Comparison of ENCODE assay signal across 25 cellular contexts in genomic region chr1:228873714-228874113, GRCh38.
DNase-seq lines count a peak whose midpoint lies in the region; ATAC-seq, FAIRE-seq and TF ChIP-seq lines count a peak whose summit lies in the region.
"Had no signal": no experiment of that assay in that cellular context is flagged by ENCODE, and none has a peak within 500 bp of the region (broad histone marks: within the 10 kb centered on the region; RNA-seq: fewer than 3 reads in every experiment).

No MANE protein-coding gene starts in this region.

- DNase-seq in SK-N-SH: no peak
- no peak for DNase-seq in astrocyte (ENCODE audit: low read depth)
- no peak for DNase-seq in trophoblast cell
- peak; percentile 8 for DNase-seq in ureter (ENCODE audit: low spot score)
- no peak for DNase-seq in iPS-NIHi11 (ENCODE audit: low spot score)
- no peak for DNase-seq in stomach
- DNase-seq: ACHN, Calu3, GF-D8, HCEC 1CT, IMR-90, KG1, MG63, NCI-H1694, NCI-H2029 treated with DMSO at 0.1 percent for 48 hours, NCI-H2227 treated with DMSO at 0.1 percent for 48 hours, NCI-H526 treated with DMSO at 0.1 percent for 48 hours, Right ventricle myocardium superior, RPMI8226 had no signal

- no peak for FAIRE-seq in astrocyte (lab: Jason Lieb, UNC)
- FAIRE-seq: GM12891, H1 had no signal

- no peaks in the 10 kb centered on the region for H3K9me2 ChIP-seq in SK-N-SH

- H3K4me3 ChIP-seq in SK-N-SH (ENCODE audit: low read depth in 2 of 2, low read length in 1 of 2) (no peak overlapping the region), astrocyte (ENCODE audit: insufficient read depth, low read depth, low read length) (no peak overlapping the region), trophoblast cell (ENCODE audit: low read depth, low read length) (no peak overlapping the region), stomach (no peak overlapping the region)
- H3K4me3 ChIP-seq: MG63, SJSA1 had no signal

- ATAC-seq in SK-N-SH treated with all-trans-retinoic acid at 6 μM for 48 hours (peak; percentile 57), HG02610 (IDR thresholded peaks at IDR 0.05; ENCODE audit: unreplicated experiment) (no peak)

- intact Hi-C loops in stomach (cut with DNase I; ENCODE audit: low total_unique reads): no loop called here

- H3K4me1 Mint-ChIP-seq in astrocyte (ENCODE audit: low read depth, unreplicated experiment): no peaks in the 10 kb centered on the region

- peaks cover 27% of the 10 kb centered on the region for H3K27me3 Mint-ChIP-seq in astrocyte (ENCODE audit: low read depth, unreplicated experiment)

- peaks cover 0 to 26% of the 10 kb centered on the region in 2 experiments; a peak in 1 of 4 replicates for H3K4me1 ChIP-seq in SK-N-SH (ENCODE audit: control insufficient read depth in 1 of 2, insufficient read depth in 2 of 2, low read depth in 1 of 2, low read length in 1 of 2)
- no peaks in the 10 kb centered on the region for H3K4me1 ChIP-seq in astrocyte (ENCODE audit: insufficient read depth, low read length)
- peaks cover 17 to 20% of the 10 kb centered on the region in 2 experiments for H3K4me1 ChIP-seq in trophoblast cell (ENCODE audit: control insufficient read depth in 1 of 2, insufficient read depth in 2 of 2, low read length in 2 of 2)
- peaks cover 0 to 4% (median 0%) of the 10 kb centered on the region in 4 donors for H3K4me1 ChIP-seq in stomach

- no peak overlapping the region for H2AK5ac ChIP-seq in trophoblast cell (ENCODE audit: low read length)

- no peaks in the 10 kb centered on the region for H3K79me2 ChIP-seq in SK-N-SH (ENCODE audit: insufficient read depth)
- H3K79me2 ChIP-seq in astrocyte (ENCODE audit: insufficient read depth, low read length): no peaks in the 10 kb centered on the region
- H3K79me2 ChIP-seq in trophoblast cell (ENCODE audit: control insufficient read depth, insufficient read depth, low read length, poor library complexity): no peaks in the 10 kb centered on the region

- no peak overlapping the region for H4K12ac ChIP-seq in trophoblast cell (ENCODE audit: low read depth, low read length)

- H3K9me3 ChIP-seq in SK-N-SH: no peaks in the 10 kb centered on the region
- no peaks in the 10 kb centered on the region for H3K9me3 ChIP-seq in astrocyte (ENCODE audit: insufficient read depth, low read depth, low read length)
- H3K9me3 ChIP-seq in trophoblast cell (ENCODE audit: insufficient read depth, low read depth, low read length): no peaks in the 10 kb centered on the region
- H3K9me3 ChIP-seq in stomach: no peaks in the 10 kb centered on the region
- H3K9me3 ChIP-seq: MG63, SJSA1 had no signal

- no peak for TF ChIP-seq POLR2A in stomach (IDR thresholded peaks at IDR 0.05)

- no peaks in the 10 kb centered on the region for H3K9me3 Mint-ChIP-seq in astrocyte (ENCODE audit: unreplicated experiment)

- H3K27ac ChIP-seq in SK-N-SH (ENCODE audit: low read depth in 2 of 2, low read length in 1 of 2) (no peak overlapping the region), astrocyte (ENCODE audit: low read depth, low read length) (no peak overlapping the region), trophoblast cell (ENCODE audit: low read depth, low read length) (peak overlapping the region; percentile 66), stomach (no peak overlapping the region)
- H3K27ac ChIP-seq: 22Rv1, SJSA1 had no signal

- H3K36me3 ChIP-seq in SK-N-SH (replicated peaks in 1 of 2; ENCODE audit: control insufficient read depth in 1 of 2, insufficient read depth in 2 of 2, low read length in 1 of 2) (no peaks in the 10 kb centered on the region), astrocyte (ENCODE audit: insufficient read depth, low read length) (no peaks in the 10 kb centered on the region), trophoblast cell (ENCODE audit: control insufficient read depth in 1 of 2, insufficient read depth in 2 of 2, low read length in 2 of 2) (no peaks in the 10 kb centered on the region), stomach (no peaks in the 10 kb centered on the region)
- H3K36me3 ChIP-seq: MG63, SJSA1 had no signal

- peaks cover 13% of the 10 kb centered on the region for H3K79me1 ChIP-seq in trophoblast cell (ENCODE audit: low read length)

- no peak overlapping the region for H3K9ac ChIP-seq in SK-N-SH
- no peak overlapping the region for H3K9ac ChIP-seq in astrocyte (ENCODE audit: low read length)
- H3K9ac ChIP-seq in trophoblast cell (ENCODE audit: low read length): no peak overlapping the region

- H4K91ac ChIP-seq in trophoblast cell (ENCODE audit: low read depth, low read length): peak overlapping the region; percentile 89

- H3K4me2 ChIP-seq in SK-N-SH (no peak overlapping the region), astrocyte (ENCODE audit: low read length) (no peak overlapping the region), trophoblast cell (ENCODE audit: low read length) (no peak overlapping the region)

- H4K8ac ChIP-seq in trophoblast cell (ENCODE audit: low read depth, low read length): peak overlapping the region; percentile 17

- H4K20me1 ChIP-seq in SK-N-SH (ENCODE audit: insufficient read depth): no peaks in the 10 kb centered on the region
- H4K20me1 ChIP-seq in astrocyte (ENCODE audit: insufficient read depth, low read length): no peaks in the 10 kb centered on the region

- CTCF ChIA-PET in SK-N-SH (lab: Yijun Ruan, JAX): interaction anchor here (0.8 to 2.4 kb wide), 2 partner anchors 9 to 138 kb away, joined by 4 to 6 read pairs; partner anchors contain the start of gene RHOU

- H3K27me3 ChIP-seq in SK-N-SH (ENCODE audit: insufficient read depth) (no peaks in the 10 kb centered on the region), astrocyte (ENCODE audit: insufficient read depth, low read length) (peaks cover 23% of the 10 kb centered on the region), trophoblast cell (ENCODE audit: insufficient read depth, low read length) (no peaks in the 10 kb centered on the region), stomach (no peaks in the 10 kb centered on the region)
- H3K27me3 ChIP-seq: MG63, SJSA1 had no signal

- WGBS in SK-N-SH (ENCODE audit: low lambda C conversion rate): 47% methylated on average over 3 of the region's 3 CpGs
- no CpG with 5 or more reads among the region's 3 CpGs for WGBS in trophoblast cell (ENCODE audit: extremely low coverage, insufficient coverage, insufficient read length)
- WGBS in stomach, 5 donors: 80 to 90% (median 86%) methylated on average over 3 of the region's 3 CpGs

- TF ChIP-seq EP300 in SK-N-SH (IDR thresholded peaks at IDR 0.05; ENCODE audit: borderline replicate concordance in 1 of 2, low read depth in 1 of 2, low read length in 1 of 2) (no peak), stomach (IDR thresholded peaks at IDR 0.05) (no peak)

- H2AFZ ChIP-seq in SK-N-SH (ENCODE audit: low read depth): no peak overlapping the region
- no peak overlapping the region for H2AFZ ChIP-seq in astrocyte (ENCODE audit: low read depth, low read length)
- H2AFZ ChIP-seq in trophoblast cell (ENCODE audit: insufficient read depth, low read length, poor library complexity): no peak overlapping the region

- no peak overlapping the region for H3K14ac ChIP-seq in trophoblast cell (ENCODE audit: low read length)

- no peak overlapping the region for H3K18ac ChIP-seq in trophoblast cell (ENCODE audit: low read length)

- H3F3A ChIP-seq in SK-N-SH (replicated peaks; ENCODE audit: insufficient read depth): no peaks in the 10 kb centered on the region

- peak overlapping the region; percentile 92 for H2BK120ac ChIP-seq in trophoblast cell (ENCODE audit: insufficient read depth, low read length, poor library complexity)

- H3K4ac ChIP-seq in trophoblast cell (ENCODE audit: low read depth, low read length): no peak overlapping the region

- POLR2A ChIA-PET in SK-N-SH (lab: Yijun Ruan, JAX): no interaction called here

- TF ChIP-seq RAD21 in SK-N-SH (IDR thresholded peaks at IDR 0.05; ENCODE audit: low read length): no peak

- H3K36me3 Mint-ChIP-seq in astrocyte (ENCODE audit: low read depth, unreplicated experiment): no peaks in the 10 kb centered on the region

- TF ChIP-seq CTCF in SK-N-SH (IDR thresholded peaks at IDR 0.05): no peak
- no peak for TF ChIP-seq CTCF in astrocyte (IDR thresholded peaks at IDR 0.05; ENCODE audit: insufficient read depth, low read depth, low read length)
- no peak for TF ChIP-seq CTCF in stomach (IDR thresholded peaks at IDR 0.05)

- H3K23ac ChIP-seq in trophoblast cell (ENCODE audit: low read length): no peak overlapping the region

- no peak overlapping the region for H3K4me3 Mint-ChIP-seq in astrocyte (ENCODE audit: unreplicated experiment)

- H2BK5ac ChIP-seq in trophoblast cell (ENCODE audit: low read depth, low read length, poor library complexity): peak overlapping the region; percentile 80

- peak overlapping the region; percentile 33 for H2BK12ac ChIP-seq in trophoblast cell (ENCODE audit: low read length)

- H3K27ac Mint-ChIP-seq in astrocyte (ENCODE audit: unreplicated experiment): peak overlapping the region; percentile 35

TF ChIP-seq in SK-N-SH treated with all-trans-retinoic acid at 6 μM for 48 hours, 23 proteins besides CTCF, POLR2A, EP300 and RAD21 (continues in another document):
- TF ChIP-seq CSRNP3 (CRISPR knock-in tag; IDR thresholded peaks at IDR 0.05) (no peak), RARB (CRISPR knock-in tag; IDR thresholded peaks at IDR 0.05) (no peak)

TF ChIP-seq in SK-N-SH, 30 proteins besides CTCF, POLR2A, EP300 and RAD21:
- TF ChIP-seq EZH2phosphoT487 (IDR thresholded peaks at IDR 0.05; ENCODE audit: borderline replicate concordance, low read depth) (no peak), TEAD4 (IDR thresholded peaks at IDR 0.05; ENCODE audit: borderline replicate concordance, insufficient read depth) (no peak), RFX5 (IDR thresholded peaks at IDR 0.05; ENCODE audit: low read length) (no peak)
